9 cellular contexts compared by ENCODE assay signal in the genomic region with DNA sequence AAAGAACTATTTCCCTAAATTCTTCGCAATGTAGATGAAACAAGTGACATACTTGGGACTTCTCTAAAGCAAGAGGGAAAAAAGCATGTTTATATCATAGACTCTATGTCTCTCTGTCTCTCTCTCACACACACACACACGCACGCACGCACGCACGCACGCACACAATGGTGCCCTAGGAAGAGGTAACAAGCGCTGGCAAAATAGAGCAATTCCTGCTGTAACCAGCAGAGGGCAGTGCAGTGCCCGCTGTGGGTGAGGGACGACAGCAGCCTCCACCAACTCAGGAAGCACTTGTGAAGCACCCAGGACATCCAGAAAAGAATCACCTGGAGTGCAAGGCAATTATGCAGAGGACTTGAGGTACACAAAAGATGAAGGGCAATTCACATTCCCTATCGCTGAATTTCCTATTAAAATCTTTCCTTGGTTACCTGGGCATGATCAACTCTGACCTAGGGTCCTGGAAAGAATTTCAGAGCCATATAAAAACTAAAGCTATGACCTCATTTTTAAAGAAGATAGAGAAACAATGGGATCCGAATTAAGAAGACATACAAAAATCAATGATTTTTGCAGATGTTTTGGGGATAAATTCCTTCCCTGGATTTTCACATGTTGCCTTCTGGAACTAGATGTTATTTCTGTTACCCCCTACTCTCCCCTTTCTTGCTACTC.
A peak's percentile ranks its signal among the peaks of the same experiment; 100 is the strongest.
DNase-seq lines count a peak whose midpoint lies in the region; ATAC-seq and TF ChIP-seq lines count a peak whose summit lies in the region.
"Had no signal": no experiment of that assay in that cellular context is flagged by ENCODE, and none has a peak within 500 bp of the region (broad histone marks: within the 10 kb centered on the region; RNA-seq: fewer than 3 reads in every experiment).

No MANE protein-coding gene starts in this region.

- no peaks in the 10 kb centered on the region for H3K4me1 ChIP-seq in CD8-positive, alpha-beta memory T cell (ENCODE audit: insufficient read depth, low read length)

- no peaks in the 10 kb centered on the region for H3K36me3 Mint-ChIP-seq in CD8-positive, alpha-beta memory T cell
- H3K36me3 Mint-ChIP-seq in activated CD8-positive, alpha-beta T cell treated with anti-CD3 and anti-CD28 coated beads, Interleukin-2, amount 10 ng/mL, durations not matched to agents 7 days and 5 days (ENCODE audit: low read depth), result no peaks in the 10 kb centered on the region
- H3K36me3 Mint-ChIP-seq in nephron progenitor cell (ENCODE audit: low read depth), result no peaks in the 10 kb centered on the region
- H3K36me3 Mint-ChIP-seq: activated naive CD8-positive, alpha-beta T cell had no signal

- POLR2A ChIA-PET in CD8-positive, alpha-beta memory T cell (lab: Charles Lee), result no interaction called here
- POLR2A ChIA-PET in activated CD8-positive, alpha-beta T cell treated with anti-CD3 and anti-CD28 coated beads, Interleukin-2, amount 10 ng/mL, durations not matched to agents 7 days and 5 days (lab: Charles Lee), result no interaction called here

- no peaks in the 10 kb centered on the region for H3K36me3 ChIP-seq in CD8-positive, alpha-beta memory T cell (ENCODE audit: insufficient read depth, low read length)

- H3K9me3 ChIP-seq in CD8-positive, alpha-beta memory T cell (ENCODE audit: low read length), result no peaks in the 10 kb centered on the region

- peak; percentile 99 for TF ChIP-seq CTCF in epithelial cell of proximal tubule (conservative IDR thresholded peaks at IDR 0.05; ENCODE audit: low read depth, low read length)
- peak; percentile 86 for TF ChIP-seq CTCF in nephron progenitor cell (IDR thresholded peaks at IDR 0.05)

- H3K9me3 Mint-ChIP-seq in CD8-positive, alpha-beta memory T cell, result no peaks in the 10 kb centered on the region
- no peaks in the 10 kb centered on the region for H3K9me3 Mint-ChIP-seq in activated CD8-positive, alpha-beta T cell treated with anti-CD3 and anti-CD28 coated beads, Interleukin-2, amount 10 ng/mL, durations not matched to agents 7 days and 5 days (ENCODE audit: insufficient read depth)
- H3K9me3 Mint-ChIP-seq in nephron progenitor cell, result no peaks in the 10 kb centered on the region

- CTCF ChIA-PET in CD8-positive, alpha-beta memory T cell (lab: Charles Lee), result no interaction called here
- CTCF ChIA-PET in activated CD8-positive, alpha-beta T cell treated with anti-CD3 and anti-CD28 coated beads, Interleukin-2, amount 10 ng/mL, durations not matched to agents 7 days and 5 days (lab: Charles Lee), result interaction anchor here (0.6 to 1.3 kb wide), 8 partner anchors 8 to 156 kb away, joined by 3 to 4 read pairs (median 4); no protein-coding TSS in a partner anchor

- H3K4me3 ChIP-seq in CD8-positive, alpha-beta memory T cell (ENCODE audit: low read length), result no peak overlapping the region
- peak overlapping the region; percentile 4 for H3K4me3 ChIP-seq in epithelial cell of proximal tubule (ENCODE audit: low read depth, low read length)

- H3K4me3 Mint-ChIP-seq in CD8-positive, alpha-beta memory T cell, result no peak overlapping the region
- H3K4me3 Mint-ChIP-seq in activated CD8-positive, alpha-beta T cell treated with anti-CD3 and anti-CD28 coated beads, Interleukin-2, amount 10 ng/mL, durations not matched to agents 7 days and 5 days, result no peak overlapping the region
- no peak overlapping the region for H3K4me3 Mint-ChIP-seq in nephron progenitor cell
- H3K4me3 Mint-ChIP-seq: activated naive CD8-positive, alpha-beta T cell had no signal

- ATAC-seq in GM19372 (IDR thresholded peaks at IDR 0.05; ENCODE audit: low read depth, unreplicated experiment) (peak; percentile 93), HG03432 (IDR thresholded peaks at IDR 0.05; ENCODE audit: unreplicated experiment) (peak; percentile 93)
- peak; percentile 80 for ATAC-seq in activated CD8-positive, alpha-beta T cell treated with anti-CD3 and anti-CD28 coated beads, Interleukin-2, amount 10 ng/mL, durations not matched to agents 7 days and 5 days

- H3K27ac ChIP-seq in CD8-positive, alpha-beta memory T cell (ENCODE audit: low read depth, low read length), result no peak overlapping the region
- no peak overlapping the region for H3K27ac ChIP-seq in substantia nigra (ENCODE audit: low read depth, low read length, poor library complexity, severe bottlenecking)

- H3K4me1 Mint-ChIP-seq in CD8-positive, alpha-beta memory T cell, result peaks cover 0 to 7% (median 0%) of the 10 kb centered on the region in 3 donors
- H3K4me1 Mint-ChIP-seq in activated CD8-positive, alpha-beta T cell treated with anti-CD3 and anti-CD28 coated beads, Interleukin-2, amount 10 ng/mL, durations not matched to agents 7 days and 5 days (ENCODE audit: low read depth), result peaks cover 21% of the 10 kb centered on the region
- H3K4me1 Mint-ChIP-seq in nephron progenitor cell, result no peaks in the 10 kb centered on the region

- peaks cover 4 to 9% of the 10 kb centered on the region in 2 donors for H3K27me3 Mint-ChIP-seq in CD8-positive, alpha-beta memory T cell
- H3K27me3 Mint-ChIP-seq in activated CD8-positive, alpha-beta T cell treated with anti-CD3 and anti-CD28 coated beads, Interleukin-2, amount 10 ng/mL, durations not matched to agents 7 days and 5 days (ENCODE audit: low read depth), result peaks cover 5% of the 10 kb centered on the region
- H3K27me3 Mint-ChIP-seq in nephron progenitor cell (ENCODE audit: low read depth, poor library complexity), result no peaks in the 10 kb centered on the region
- H3K27me3 Mint-ChIP-seq: activated naive CD8-positive, alpha-beta T cell had no signal

- H3K27me3 ChIP-seq in CD8-positive, alpha-beta memory T cell (ENCODE audit: insufficient read depth, low read length, poor library complexity, severe bottlenecking), result no peaks in the 10 kb centered on the region

- H3K27ac Mint-ChIP-seq in CD8-positive, alpha-beta memory T cell, result no peak overlapping the region
- no peak overlapping the region for H3K27ac Mint-ChIP-seq in activated CD8-positive, alpha-beta T cell treated with anti-CD3 and anti-CD28 coated beads, Interleukin-2, amount 10 ng/mL, durations not matched to agents 7 days and 5 days
- no peak overlapping the region for H3K27ac Mint-ChIP-seq in nephron progenitor cell
- H3K27ac Mint-ChIP-seq: activated naive CD8-positive, alpha-beta T cell had no signal

- DNase-seq in CD8-positive, alpha-beta memory T cell, result peak; percentile 7 to 62 (median 23)
- DNase-seq in NCI-H510A treated with DMSO at 0.1 percent for 48 hours (lab: John Stamatoyannopoulos, UW), result peak; percentile 98
- DNase-seq in activated CD8-positive, alpha-beta T cell treated with anti-CD3 and anti-CD28 coated beads, Interleukin-2, amount 10 ng/mL, durations not matched to agents 7 days and 5 days, result peak; percentile 73
- DNase-seq in epithelial cell of proximal tubule (ENCODE audit: low read depth), result no peak
- peak; percentile 81 for DNase-seq in nephron progenitor cell
- DNase-seq in substantia nigra (lab: John Stamatoyannopoulos, UW), result peak in 40 of 49 donors; percentile 0 to 56 (median 18)
